Comparison of ENCODE assay signal across 14 cellular contexts in the genomic region with DNA sequence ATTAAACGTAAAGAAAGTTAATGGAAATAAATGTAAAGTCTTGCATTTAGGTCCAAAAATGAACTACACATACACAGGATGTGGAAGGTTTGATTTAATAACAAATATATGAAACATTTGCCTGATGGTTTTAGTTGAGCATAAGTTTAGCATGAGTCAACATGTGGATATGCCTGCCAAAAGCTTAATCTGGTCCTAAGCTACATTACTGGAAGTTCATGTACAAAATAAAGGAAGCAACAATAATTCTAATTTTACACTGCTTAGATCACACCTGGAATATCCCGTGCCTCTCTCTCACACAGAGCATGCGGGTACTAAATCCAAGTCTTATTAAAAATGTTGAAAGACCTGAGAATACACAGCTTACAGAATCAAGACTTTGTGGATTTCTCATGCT.
DNase-seq lines count a peak whose midpoint lies in the region; ATAC-seq, FAIRE-seq and TF ChIP-seq lines count a peak whose summit lies in the region.
"Had no signal": no experiment of that assay in that cellular context is flagged by ENCODE, and none has a peak within 500 bp of the region (broad histone marks: within the 10 kb centered on the region; RNA-seq: fewer than 3 reads in every experiment).

No MANE protein-coding gene starts in this region.

- no peaks in the 10 kb centered on the region for H3K36me3 Mint-ChIP-seq in activated naive CD8-positive, alpha-beta T cell treated with anti-CD3 and anti-CD28 coated beads, Interleukin-2, amount 50 U/mL, for 24 hours (ENCODE audit: low read depth)
- no peaks in the 10 kb centered on the region for H3K36me3 Mint-ChIP-seq in activated naive CD4-positive, alpha-beta T cell treated with anti-CD3 and anti-CD28 coated beads, Interleukin-2, amount 50 U/mL, for 72 hours
- H3K36me3 Mint-ChIP-seq: CD4-positive, CD25-positive, alpha-beta regulatory T cell had no signal

- H2BK5ac ChIP-seq in mesenchymal stem cell (ENCODE audit: low read depth, low read length, poor library complexity, severe bottlenecking) = no peak overlapping the region

- H2AK5ac ChIP-seq in mesenchymal stem cell (ENCODE audit: low read length, severe bottlenecking) = no peak overlapping the region

- TF ChIP-seq POLR2A in ovary (IDR thresholded peaks at IDR 0.05) = no peak

- H2BK15ac ChIP-seq in mesenchymal stem cell (ENCODE audit: low read depth, poor library complexity, severe bottlenecking) = no peak overlapping the region

- H3K27ac ChIP-seq in mesenchymal stem cell (ENCODE audit: low read length, poor library complexity, severe bottlenecking) (no peak overlapping the region), ovary (no peak overlapping the region)
- H3K27ac ChIP-seq: epithelial cell of prostate had no signal

- DNase-seq in AG09309 (ENCODE audit: low read depth) (peak; percentile 72), HTR-8/SVneo (ENCODE audit: insufficient read length, low spot score) (peak; percentile 9), choroid plexus epithelial cell (ENCODE audit: low read depth) (peak; percentile 90), mesenchymal stem cell (peak; percentile 26), ovary (no peak)
- no peak for DNase-seq in activated naive CD8-positive, alpha-beta T cell treated with anti-CD3 and anti-CD28 coated beads, Interleukin-2, amount 50 U/mL, for 24 hours
- no peak for DNase-seq in activated naive CD4-positive, alpha-beta T cell treated with anti-CD3 and anti-CD28 coated beads, Interleukin-2, amount 50 U/mL, for 72 hours (ENCODE audit: low spot score in 2 of 2)
- DNase-seq: activated B cell treated with CpG ODN at 0.5 μM for 24 hours; amygdala; CD4-positive, CD25-positive, alpha-beta regulatory T cell; naive thymus-derived CD8-positive, alpha-beta T cell; NCI-H526 treated with DMSO at 0.1 percent for 48 hours had no signal

- H4K8ac ChIP-seq in mesenchymal stem cell (ENCODE audit: low read length) = no peak overlapping the region

- H3K9me3 ChIP-seq in mesenchymal stem cell (ENCODE audit: control insufficient read depth, low read length) (no peaks in the 10 kb centered on the region), ovary (no peaks in the 10 kb centered on the region)

- H3K9ac ChIP-seq in mesenchymal stem cell (ENCODE audit: low read length) = no peak overlapping the region

- no peak for FAIRE-seq in HTR-8/SVneo (lab: Jason Lieb, UNC)

- no peak overlapping the region for H4K91ac ChIP-seq in mesenchymal stem cell (ENCODE audit: low read length)

- no peaks in the 10 kb centered on the region for H3K79me1 ChIP-seq in mesenchymal stem cell (replicated peaks; ENCODE audit: low read length, poor library complexity, severe bottlenecking)

- peaks cover 3% of the 10 kb centered on the region for H3K27me3 Mint-ChIP-seq in activated naive CD8-positive, alpha-beta T cell treated with anti-CD3 and anti-CD28 coated beads, Interleukin-2, amount 50 U/mL, for 24 hours
- H3K27me3 Mint-ChIP-seq: naive thymus-derived CD8-positive, alpha-beta T cell had no signal

- no peak overlapping the region for H3K4me2 ChIP-seq in mesenchymal stem cell (ENCODE audit: low read length, poor library complexity, severe bottlenecking)

- H3K27me3 ChIP-seq in mesenchymal stem cell (ENCODE audit: control insufficient read depth in 1 of 2, insufficient read depth in 1 of 2, low read length in 2 of 2) = no peaks in the 10 kb centered on the region
- H3K27me3 ChIP-seq in ovary = no peaks in the 10 kb centered on the region

- H3K36me3 ChIP-seq in mesenchymal stem cell (ENCODE audit: control insufficient read depth in 1 of 2, insufficient read depth in 2 of 2, low read depth in 1 of 2, low read length in 2 of 2) (no peaks in the 10 kb centered on the region), ovary (no peaks in the 10 kb centered on the region)

- WGBS in mesenchymal stem cell = 75% methylated on average over 2 of the region's 3 CpGs
- 23 to 38% (median 30%) methylated on average over 3 of the region's 3 CpGs for WGBS in ovary, 3 donors

- TF ChIP-seq CTCF in AG09309 (IDR thresholded peaks at IDR 0.05; ENCODE audit: control insufficient read depth, insufficient read depth, low read depth, low read length, missing control alignments) (no peak), choroid plexus epithelial cell (conservative IDR thresholded peaks at IDR 0.05; ENCODE audit: low read depth, low read length) (no peak), ovary (IDR thresholded peaks at IDR 0.05) (no peak)

- H3K4me1 ChIP-seq in mesenchymal stem cell (ENCODE audit: control insufficient read depth, insufficient read depth, low read depth, low read length) (no peaks in the 10 kb centered on the region), ovary (ENCODE audit: insufficient read depth) (peaks cover 2% of the 10 kb centered on the region)

- H3K9me3 Mint-ChIP-seq in activated naive CD8-positive, alpha-beta T cell treated with anti-CD3 and anti-CD28 coated beads, Interleukin-2, amount 50 U/mL, for 24 hours = no peaks in the 10 kb centered on the region
- no peaks in the 10 kb centered on the region for H3K9me3 Mint-ChIP-seq in activated naive CD4-positive, alpha-beta T cell treated with anti-CD3 and anti-CD28 coated beads, Interleukin-2, amount 50 U/mL, for 72 hours

- H3K27ac Mint-ChIP-seq in activated naive CD8-positive, alpha-beta T cell treated with anti-CD3 and anti-CD28 coated beads, Interleukin-2, amount 50 U/mL, for 24 hours = no peak overlapping the region
- no peak overlapping the region for H3K27ac Mint-ChIP-seq in activated naive CD4-positive, alpha-beta T cell treated with anti-CD3 and anti-CD28 coated beads, Interleukin-2, amount 50 U/mL, for 72 hours
- H3K27ac Mint-ChIP-seq: activated B cell treated with CpG ODN at 0.5 μM for 24 hours; CD4-positive, CD25-positive, alpha-beta regulatory T cell; naive thymus-derived CD8-positive, alpha-beta T cell had no signal

- no peak for ATAC-seq in activated naive CD8-positive, alpha-beta T cell treated with anti-CD3 and anti-CD28 coated beads, Interleukin-2, amount 50 U/mL, for 24 hours
- no peak for ATAC-seq in activated naive CD4-positive, alpha-beta T cell treated with anti-CD3 and anti-CD28 coated beads, Interleukin-2, amount 50 U/mL, for 72 hours
- ATAC-seq in HG03045 (IDR thresholded peaks at IDR 0.05; ENCODE audit: unreplicated experiment) = no peak
- ATAC-seq: naive thymus-derived CD8-positive, alpha-beta T cell had no signal

- H3K14ac ChIP-seq in mesenchymal stem cell (ENCODE audit: low read length in 2 of 2) = no peak overlapping the region

- no peak overlapping the region for H2BK12ac ChIP-seq in mesenchymal stem cell (ENCODE audit: low read length in 2 of 2)

- intact Hi-C loops in ovary (cut with DNase I) = no loop called here

- TF ChIP-seq EP300 in ovary (IDR thresholded peaks at IDR 0.05) = no peak

- no peak overlapping the region for H3K18ac ChIP-seq in mesenchymal stem cell (ENCODE audit: low read depth in 1 of 2, low read length in 2 of 2)

- no peak overlapping the region for H2BK120ac ChIP-seq in mesenchymal stem cell (ENCODE audit: low read depth, low read length)

- H3K4me3 ChIP-seq in AG09309 (ENCODE audit: control insufficient read depth, low read depth, low read length) (no peak overlapping the region), choroid plexus epithelial cell (ENCODE audit: low read depth, low read length) (no peak overlapping the region), mesenchymal stem cell (ENCODE audit: insufficient read depth in 1 of 2, low read depth in 1 of 2, low read length in 2 of 2) (no peak overlapping the region), ovary (no peak overlapping the region)

- H3K23ac ChIP-seq in mesenchymal stem cell (ENCODE audit: low read length in 2 of 2) = no peak overlapping the region

- H3K4ac ChIP-seq in mesenchymal stem cell (ENCODE audit: low read depth in 1 of 2, low read length in 2 of 2) = no peak overlapping the region

- no peaks in the 10 kb centered on the region for H3K4me1 Mint-ChIP-seq in activated naive CD8-positive, alpha-beta T cell treated with anti-CD3 and anti-CD28 coated beads, Interleukin-2, amount 50 U/mL, for 24 hours
- H3K4me1 Mint-ChIP-seq: activated B cell treated with CpG ODN at 0.5 μM for 24 hours; CD4-positive, CD25-positive, alpha-beta regulatory T cell had no signal

- no peak overlapping the region for H2AFZ ChIP-seq in mesenchymal stem cell (ENCODE audit: low read depth, low read length)

- no peak overlapping the region for H3K4me3 Mint-ChIP-seq in activated naive CD8-positive, alpha-beta T cell treated with anti-CD3 and anti-CD28 coated beads, Interleukin-2, amount 50 U/mL, for 24 hours
- H3K4me3 Mint-ChIP-seq: activated B cell treated with CpG ODN at 0.5 μM for 24 hours; CD4-positive, CD25-positive, alpha-beta regulatory T cell; naive thymus-derived CD8-positive, alpha-beta T cell had no signal

Comparison
In these comparisons a context has a peak if more than half of its experiments do, and no peak if none do; other contexts are left out.
1. DNase-seq: peak in AG09309 (single experiment), HTR-8/SVneo (single experiment), choroid plexus epithelial cell (single experiment) and mesenchymal stem cell (single experiment); none in activated naive CD8-positive, alpha-beta T cell treated with anti-CD3 and anti-CD28 coated beads, Interleukin-2, amount 50 U/mL, for 24 hours (single experiment), ovary (0 of 5) and activated naive CD4-positive, alpha-beta T cell treated with anti-CD3 and anti-CD28 coated beads, Interleukin-2, amount 50 U/mL, for 72 hours (0 of 2).